ENCODE assay signal across 16 cellular contexts in the genomic region with DNA sequence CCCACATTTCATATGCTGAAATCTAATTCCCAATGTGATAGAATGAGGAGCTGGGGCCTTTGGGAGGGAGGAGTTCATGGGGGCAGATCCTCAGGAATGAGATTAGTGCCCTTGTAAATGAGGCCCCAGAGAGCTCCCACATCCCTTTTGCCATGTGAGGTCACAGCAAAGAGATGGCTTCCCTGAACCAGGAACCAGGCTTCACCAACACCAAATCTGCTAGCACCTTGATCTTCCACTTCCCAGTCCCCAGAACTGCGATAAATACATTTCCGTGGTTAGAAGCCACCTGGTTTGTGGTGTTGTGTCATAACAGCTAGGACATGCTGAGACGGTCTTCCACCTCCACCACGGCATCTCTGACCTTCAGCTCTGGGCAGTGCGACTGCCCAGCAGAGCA.
DNase-seq lines count a peak whose midpoint lies in the region; ATAC-seq and TF ChIP-seq lines count a peak whose summit lies in the region.
"Had no signal": no experiment of that assay in that cellular context is flagged by ENCODE, and none has a peak within 500 bp of the region (broad histone marks: within the 10 kb centered on the region; RNA-seq: fewer than 3 reads in every experiment).

No MANE protein-coding gene starts in this region.

- H3K4me3 ChIP-seq in DND-41 (ENCODE audit: low read depth in 1 of 2, low read length in 2 of 2) (no peak overlapping the region), NB4 (ENCODE audit: low read depth, low read length) (no peak overlapping the region), esophagus muscularis mucosa (no peak overlapping the region), smooth muscle cell (no peak overlapping the region), gastroesophageal sphincter (no peak overlapping the region)
- no peak overlapping the region for H3K4me3 ChIP-seq in naive thymus-derived CD4-positive, alpha-beta T cell (ENCODE audit: low read length)

- H3K36me3 ChIP-seq in DND-41 (ENCODE audit: insufficient read depth, low read length) (no peaks in the 10 kb centered on the region), esophagus muscularis mucosa (no peaks in the 10 kb centered on the region), smooth muscle cell (ENCODE audit: low read depth) (no peaks in the 10 kb centered on the region), gastroesophageal sphincter (no peaks in the 10 kb centered on the region)
- no peaks in the 10 kb centered on the region for H3K36me3 ChIP-seq in naive thymus-derived CD4-positive, alpha-beta T cell (ENCODE audit: control insufficient read depth in 2 of 3, insufficient read depth in 3 of 3, low read length in 3 of 3)

- no peaks in the 10 kb centered on the region for H3K36me3 Mint-ChIP-seq in naive thymus-derived CD4-positive, alpha-beta T cell

- peaks cover 0 to 2% (median 0%) of the 10 kb centered on the region in 7 donors for H3K4me1 Mint-ChIP-seq in naive thymus-derived CD4-positive, alpha-beta T cell
- H3K4me1 Mint-ChIP-seq: IgD-negative memory B cell had no signal

- H4K20me1 ChIP-seq in DND-41 (ENCODE audit: insufficient read depth, low read length) (no peaks in the 10 kb centered on the region), smooth muscle cell (ENCODE audit: low read depth) (no peaks in the 10 kb centered on the region)

- H3K9ac ChIP-seq in DND-41 (ENCODE audit: low read depth, low read length), result no peak overlapping the region
- H3K9ac ChIP-seq in smooth muscle cell (ENCODE audit: low read depth), result no peak overlapping the region

- no peak overlapping the region for H3K4me3 Mint-ChIP-seq in naive thymus-derived CD4-positive, alpha-beta T cell
- H3K4me3 Mint-ChIP-seq: B cell; CD4-positive, alpha-beta T cell; IgD-negative memory B cell had no signal

- TF ChIP-seq POLR2A in NB4 (IDR thresholded peaks at IDR 0.05; ENCODE audit: extremely low read depth, insufficient read length) (no peak), esophagus muscularis mucosa (IDR thresholded peaks at IDR 0.05; ENCODE audit: low read depth) (no peak), gastroesophageal sphincter (IDR thresholded peaks at IDR 0.05) (no peak)

- no peak overlapping the region for H3K27ac ChIP-seq in DND-41 (ENCODE audit: low read length)
- no peak overlapping the region for H3K27ac ChIP-seq in esophagus muscularis mucosa (replicated peaks in 1 of 4)
- H3K27ac ChIP-seq in smooth muscle cell (ENCODE audit: low read depth), result no peak overlapping the region
- H3K27ac ChIP-seq in naive thymus-derived CD4-positive, alpha-beta T cell (ENCODE audit: low read depth, low read length), result no peak overlapping the region
- no peak overlapping the region for H3K27ac ChIP-seq in gastroesophageal sphincter
- H3K27ac ChIP-seq: C4-2B had no signal

- H3K9me3 ChIP-seq in DND-41 (ENCODE audit: insufficient read depth, low read length, severe bottlenecking) (no peaks in the 10 kb centered on the region), esophagus muscularis mucosa (no peaks in the 10 kb centered on the region), smooth muscle cell (replicated peaks; ENCODE audit: low read depth) (no peaks in the 10 kb centered on the region), gastroesophageal sphincter (no peaks in the 10 kb centered on the region)
- no peaks in the 10 kb centered on the region for H3K9me3 ChIP-seq in naive thymus-derived CD4-positive, alpha-beta T cell (ENCODE audit: control insufficient read depth in 2 of 3, low read length in 3 of 3)
- H3K9me3 ChIP-seq: Caco-2 had no signal

- CTCF ChIA-PET in naive thymus-derived CD4-positive, alpha-beta T cell (lab: Charles Lee), result no interaction called here

- peaks cover 4 to 18% (median 8%) of the 10 kb centered on the region in 5 donors for H3K27me3 Mint-ChIP-seq in naive thymus-derived CD4-positive, alpha-beta T cell

- H3K4me1 ChIP-seq in DND-41 (ENCODE audit: insufficient read depth, low read length) (no peaks in the 10 kb centered on the region), esophagus muscularis mucosa (no peaks in the 10 kb centered on the region), smooth muscle cell (ENCODE audit: low read depth) (no peaks in the 10 kb centered on the region), gastroesophageal sphincter (no peaks in the 10 kb centered on the region)
- H3K4me1 ChIP-seq in naive thymus-derived CD4-positive, alpha-beta T cell (ENCODE audit: control insufficient read depth in 2 of 2, insufficient read depth in 2 of 2, low read length in 2 of 2), result no peaks in the 10 kb centered on the region
- H3K4me1 ChIP-seq: Caco-2 had no signal

- POLR2A ChIA-PET in naive thymus-derived CD4-positive, alpha-beta T cell (lab: Charles Lee), result no interaction called here

- intact Hi-C loops in esophagus muscularis mucosa (cut with DNase I), result no loop called here
- intact Hi-C loops in naive thymus-derived CD4-positive, alpha-beta T cell (cut with micrococcal nuclease), result no loop called here

- TF ChIP-seq CTCF in DND-41 (IDR thresholded peaks at IDR 0.05; ENCODE audit: borderline replicate concordance, extremely low read depth, low read length, poor library complexity, severe bottlenecking) (no peak), NB4 (IDR thresholded peaks at IDR 0.05; ENCODE audit: low read depth, low read length) (no peak), esophagus muscularis mucosa (IDR thresholded peaks at IDR 0.05) (no peak), smooth muscle cell (IDR thresholded peaks at IDR 0.05; ENCODE audit: borderline replicate concordance, insufficient read depth, poor library complexity, severe bottlenecking) (no peak), gastroesophageal sphincter (IDR thresholded peaks at IDR 0.05) (no peak)

- no peak overlapping the region for H3K4me2 ChIP-seq in DND-41 (ENCODE audit: insufficient read depth, low read length)
- H3K4me2 ChIP-seq in smooth muscle cell, result peak overlapping the region; percentile 15

- TF ChIP-seq EP300 in esophagus muscularis mucosa (IDR thresholded peaks at IDR 0.05) (no peak), gastroesophageal sphincter (IDR thresholded peaks at IDR 0.05) (no peak)

- WGBS in esophagus muscularis mucosa, result 89% methylated on average over 5 of the region's 5 CpGs
- 75% methylated on average over 5 of the region's 5 CpGs for WGBS in smooth muscle cell (ENCODE audit: low lambda C conversion rate)
- WGBS in gastroesophageal sphincter (ENCODE audit: low coverage in 1 of 2), 2 donors, result 92% methylated on average over 4 to 5 of the region's 5 CpGs

- ATAC-seq in DND-41 (ENCODE audit: insufficient read depth, low read depth), result 0 out of 3 replicates have a peak, but pooled peaks have one; percentile 27
- ATAC-seq in GM18870 (IDR thresholded peaks at IDR 0.05; ENCODE audit: unreplicated experiment), result no peak
- no peak for ATAC-seq in naive thymus-derived CD4-positive, alpha-beta T cell
- ATAC-seq in gastroesophageal sphincter, result no peak
- ATAC-seq: HepG2 had no signal

- no peak overlapping the region for H2AFZ ChIP-seq in DND-41 (ENCODE audit: low read depth, low read length)
- H2AFZ ChIP-seq in smooth muscle cell (ENCODE audit: low read depth), result peak overlapping the region; percentile 75

- no peaks in the 10 kb centered on the region for H3K79me2 ChIP-seq in DND-41 (ENCODE audit: insufficient read depth, low read length)
- no peaks in the 10 kb centered on the region for H3K79me2 ChIP-seq in smooth muscle cell (ENCODE audit: low read depth)

- H3K9me3 Mint-ChIP-seq in naive thymus-derived CD4-positive, alpha-beta T cell, result peaks cover 0 to 4% (median 0%) of the 10 kb centered on the region in 11 donors
- H3K9me3 Mint-ChIP-seq: CD4-positive, alpha-beta T cell had no signal

- H3K27me3 ChIP-seq in DND-41 (ENCODE audit: insufficient read depth, low read length, poor library complexity), result peaks cover 33% of the 10 kb centered on the region
- peaks cover 0 to 5% (median 0%) of the 10 kb centered on the region in 4 donors for H3K27me3 ChIP-seq in esophagus muscularis mucosa
- H3K27me3 ChIP-seq in smooth muscle cell (ENCODE audit: low read depth), result no peaks in the 10 kb centered on the region
- no peaks in the 10 kb centered on the region for H3K27me3 ChIP-seq in naive thymus-derived CD4-positive, alpha-beta T cell (ENCODE audit: control insufficient read depth in 2 of 2, insufficient read depth in 2 of 2, low read length in 2 of 2)
- H3K27me3 ChIP-seq in gastroesophageal sphincter, result peaks cover 3% of the 10 kb centered on the region

- no peaks in the 10 kb centered on the region for H3F3A ChIP-seq in smooth muscle cell (ENCODE audit: low read depth)

- H3K27ac Mint-ChIP-seq in naive thymus-derived CD4-positive, alpha-beta T cell, result no peak overlapping the region
- H3K27ac Mint-ChIP-seq: B cell; CD4-positive, alpha-beta T cell; IgD-negative memory B cell had no signal

- DNase-seq in DND-41 (no peak), NB4 (ENCODE audit: low read depth) (peak; percentile 8), esophagus muscularis mucosa (ENCODE audit: extremely low spot score) (peak; percentile 45), smooth muscle cell (lab: John Stamatoyannopoulos, UW; ENCODE audit: unreplicated experiment) (no peak)
- DNase-seq in naive thymus-derived CD4-positive, alpha-beta T cell, result no peak
- DNase-seq: Caco-2; CD4-positive, alpha-beta T cell; GDM1; HCEC 1CT; KG1 had no signal

Comparison
In these comparisons a context has a peak if more than half of its experiments do, and no peak if none do; other contexts are left out.
1. DNase-seq: peak in NB4 (single experiment) and esophagus muscularis mucosa (single experiment); none in DND-41 (single experiment), smooth muscle cell (single experiment) and naive thymus-derived CD4-positive, alpha-beta T cell (0 of 9).